In genomic region chr2:164675027-164675426, GRCh38 we compare ENCODE assay signal across 24 cellular contexts. TPM values are rescaled to one million over a fixed set of nuclear protein-coding genes. Genes with fewer than 3 reads are reported as not detected.
"Had no signal": no experiment of that assay in that cellular context is flagged by ENCODE, and none has a peak within 500 bp of the region (broad histone marks: within the 10 kb centered on the region; RNA-seq: fewer than 3 reads in every experiment).

No MANE protein-coding gene starts in this region.

- H3K27ac Mint-ChIP-seq: activated naive CD4-positive, alpha-beta T cell treated with anti-CD3 and anti-CD28 coated beads, Interleukin-2, amount 50 U/mL, for 24 hours; activated T-cell treated with anti-CD3 and anti-CD28 coated beads, Interleukin-2, amount 50 U/mL, for 72 hours; effector memory CD8-positive, alpha-beta T cell; naive B cell; stimulated activated naive CD8-positive, alpha-beta T cell treated with anti-CD3 and anti-CD28 coated beads, Interleukin-15, Interleukin-2, amounts not matched to agents 100 ng/mL and 50 ng/mL, for 24 hours had no signal

- H3K9me3 Mint-ChIP-seq: activated naive CD4-positive, alpha-beta T cell treated with anti-CD3 and anti-CD28 coated beads, Interleukin-2, amount 50 U/mL, for 24 hours had no signal

- ATAC-seq: activated T-cell treated with anti-CD3 and anti-CD28 coated beads, Interleukin-2, amount 50 U/mL, for 72 hours; effector memory CD8-positive, alpha-beta T cell; foreskin keratinocyte had no signal

- DNase-seq: activated CD4-positive, alpha-beta T cell treated with anti-CD3 and anti-CD28 coated beads, Interleukin-2, amount 50 U/mL, for 4 hours; activated effector memory CD4-positive, alpha-beta T cell treated with anti-CD3 and anti-CD28 coated beads, Interleukin-2, amount 50 U/mL, for 16 hours; activated T-cell treated with anti-CD3 and anti-CD28 coated beads, Interleukin-2, amount 50 U/mL, for 72 hours; adrenal gland; dermis blood vessel endothelial cell; effector memory CD8-positive, alpha-beta T cell; foreskin keratinocyte; islet precursor cell; mammary epithelial cell; naive B cell; ovary; psoas muscle; right cardiac atrium; stimulated activated CD4-positive, alpha-beta T cell treated with anti-CD3 and anti-CD28 coated beads, Interleukin-15, amount 100 ng/mL, for 24 hours; stimulated activated CD4-positive, alpha-beta T cell treated with anti-CD3 and anti-CD28 coated beads, Interleukin-2, amount 100 ng/mL, for 48 hours; T-helper 2 cell; WERI-Rb-1 had no signal

- H3K4me3 ChIP-seq: adrenal gland, cardiac muscle cell, hepatocyte, ovary, psoas muscle, tibial nerve had no signal

- H3K27ac ChIP-seq: adrenal gland, epithelial cell of prostate, foreskin keratinocyte, hepatocyte, ovary, psoas muscle, tibial nerve, WERI-Rb-1 had no signal

- H3K27me3 ChIP-seq: adrenal gland, cardiac muscle cell, foreskin keratinocyte, hepatocyte, ovary, tibial nerve had no signal

- H3K4me1 Mint-ChIP-seq: activated naive CD4-positive, alpha-beta T cell treated with anti-CD3 and anti-CD28 coated beads, Interleukin-2, amount 50 U/mL, for 24 hours; naive B cell had no signal

- H3K4me1 ChIP-seq: foreskin keratinocyte, psoas muscle had no signal

- H3K36me3 ChIP-seq: adrenal gland, cardiac muscle cell, ovary, WERI-Rb-1 had no signal

- H3K27me3 Mint-ChIP-seq: activated naive CD4-positive, alpha-beta T cell treated with anti-CD3 and anti-CD28 coated beads, Interleukin-2, amount 50 U/mL, for 24 hours; effector memory CD8-positive, alpha-beta T cell; naive B cell; stimulated activated naive CD8-positive, alpha-beta T cell treated with anti-CD3 and anti-CD28 coated beads, Interleukin-15, Interleukin-2, amounts not matched to agents 100 ng/mL and 50 ng/mL, for 24 hours had no signal

- H3K9me3 ChIP-seq: adrenal gland, ovary, tibial nerve had no signal

- H3K4me3 Mint-ChIP-seq: activated naive CD4-positive, alpha-beta T cell treated with anti-CD3 and anti-CD28 coated beads, Interleukin-2, amount 50 U/mL, for 24 hours; activated T-cell treated with anti-CD3 and anti-CD28 coated beads, Interleukin-2, amount 50 U/mL, for 72 hours; effector memory CD8-positive, alpha-beta T cell; naive B cell; stimulated activated naive CD8-positive, alpha-beta T cell treated with anti-CD3 and anti-CD28 coated beads, Interleukin-15, Interleukin-2, amounts not matched to agents 100 ng/mL and 50 ng/mL, for 24 hours had no signal

- H3K36me3 Mint-ChIP-seq: activated naive CD4-positive, alpha-beta T cell treated with anti-CD3 and anti-CD28 coated beads, Interleukin-2, amount 50 U/mL, for 24 hours had no signal

RNA-seq across cellular contexts. Expression of gene GRB14, which starts 53.7 kb away (rescaled TPM):
- total RNA-seq: activated CD8-positive, alpha-beta memory T cell treated with anti-CD3 and anti-CD28 coated beads for 36 hours; activated T-cell treated with anti-CD3 and anti-CD28 coated beads, Interleukin-2, amount 50 U/mL, for 72 hours had no signal
